ENCODE assay signal across 8 cellular contexts in genomic region chr16:69424935-69425784, GRCh38. TPM values are rescaled to one million over a fixed set of nuclear protein-coding genes. Genes with fewer than 3 reads are reported as not detected.
A peak's percentile ranks its signal among the peaks of the same experiment; 100 is the strongest.
DNase-seq lines count a peak whose midpoint lies in the region; ATAC-seq and TF ChIP-seq lines count a peak whose summit lies in the region.

No MANE protein-coding gene starts in this region.

- TF ChIP-seq POLR2A in suprapubic skin (IDR thresholded peaks at IDR 0.05), result no peak

- no peak for TF ChIP-seq EP300 in suprapubic skin (IDR thresholded peaks at IDR 0.05)

- H3K27me3 ChIP-seq in AG04450 (ENCODE audit: control insufficient read depth, insufficient read depth, low read length) (no peaks in the 10 kb centered on the region), suprapubic skin (no peaks in the 10 kb centered on the region)

- H3K36me3 ChIP-seq in HEK293 (ENCODE audit: control insufficient read depth in 2 of 2, insufficient read depth in 1 of 2, low read length in 2 of 2) (peaks cover 27 to 36% of the 10 kb centered on the region in 2 experiments; a peak in 2 of 3 replicates), suprapubic skin (peaks cover 23% of the 10 kb centered on the region)

- CTCF ChIA-PET in AG04450 (lab: Charles Lee), result interaction anchor here (0.9 to 1.6 kb wide), 4 partner anchors 26 to 29 kb away, joined by 3 to 4 read pairs (median 4); no protein-coding TSS in a partner anchor
- CTCF ChIA-PET in HEK293 (lab: Yijun Ruan, JAX), result interaction anchor here (1.2 to 1.3 kb wide), 2 partner anchors 21 to 26 kb away, joined by 3 to 4 read pairs; no protein-coding TSS in a partner anchor

- peak overlapping the region; percentile 92 for H3K4me3 Mint-ChIP-seq in activated T-helper 1 cell treated with anti-CD3 and anti-CD28 coated beads, Interleukin-12 subunit alpha, Interleukin-12 subunit beta, Interleukin-2, Interleukin-4 antibody, amounts not matched to agents 30 ng/mL and 10 ng/mL and 1 ng/mL, durations not matched to agents 14 hours and 24 hours and 36 hours

- DNase-seq in AG04450 (ENCODE audit: low read depth, low spot score) (no peak), iris pigment epithelial cell (ENCODE audit: low read depth) (peak; percentile 11), suprapubic skin (ENCODE audit: low spot score in 2 of 2) (no peak), iPS-NIHi7 (ENCODE audit: extremely low spot score) (no peak), NCI-H1417 treated with DMSO at 0.1 percent for 48 hours (lab: John Stamatoyannopoulos, UW) (no peak)
- no peak for DNase-seq in activated T-helper 1 cell treated with anti-CD3 and anti-CD28 coated beads, Interleukin-12 subunit alpha, Interleukin-12 subunit beta, Interleukin-2, Interleukin-4 antibody, amounts not matched to agents 30 ng/mL and 10 ng/mL and 1 ng/mL, durations not matched to agents 14 hours and 24 hours and 36 hours (ENCODE audit: low spot score)

- H3K27me3 Mint-ChIP-seq in activated T-helper 1 cell treated with anti-CD3 and anti-CD28 coated beads, Interleukin-12 subunit alpha, Interleukin-12 subunit beta, Interleukin-2, Interleukin-4 antibody, amounts not matched to agents 30 ng/mL and 10 ng/mL and 1 ng/mL, durations not matched to agents 14 hours and 24 hours and 36 hours (ENCODE audit: insufficient read depth), result no peaks in the 10 kb centered on the region

- POLR2A ChIA-PET in AG04450 (lab: Yijun Ruan, JAX) (interaction anchor here (0.5 to 1.1 kb wide), 3 partner anchors 15 to 26 kb away, joined by 3 read pairs; no protein-coding TSS in a partner anchor), HEK293 (lab: Yijun Ruan, JAX) (interaction anchor here (0.6 to 1.9 kb wide), 7 partner anchors 10 to 330 kb away, joined by 3 to 5 read pairs (median 4); partner anchors contain the start of gene NOB1)

- peaks cover 19% of the 10 kb centered on the region for H3K9me3 Mint-ChIP-seq in activated T-helper 1 cell treated with anti-CD3 and anti-CD28 coated beads, Interleukin-12 subunit alpha, Interleukin-12 subunit beta, Interleukin-2, Interleukin-4 antibody, amounts not matched to agents 30 ng/mL and 10 ng/mL and 1 ng/mL, durations not matched to agents 14 hours and 24 hours and 36 hours

- H3K9me3 ChIP-seq in AG04450 (ENCODE audit: control insufficient read depth, insufficient read depth, low read length) (no peaks in the 10 kb centered on the region; the same call in none of the 2 replicates), HEK293 (ENCODE audit: control insufficient read depth, insufficient read depth, low read depth, low read length) (no peaks in the 10 kb centered on the region), suprapubic skin (no peaks in the 10 kb centered on the region)

- 11% methylated on average over 11 of the region's 11 CpGs for WGBS in suprapubic skin

- H3K27ac Mint-ChIP-seq in activated T-helper 1 cell treated with anti-CD3 and anti-CD28 coated beads, Interleukin-12 subunit alpha, Interleukin-12 subunit beta, Interleukin-2, Interleukin-4 antibody, amounts not matched to agents 30 ng/mL and 10 ng/mL and 1 ng/mL, durations not matched to agents 14 hours and 24 hours and 36 hours, result peak overlapping the region; percentile 90

- peaks cover 33% of the 10 kb centered on the region for H3K36me3 Mint-ChIP-seq in activated T-helper 1 cell treated with anti-CD3 and anti-CD28 coated beads, Interleukin-12 subunit alpha, Interleukin-12 subunit beta, Interleukin-2, Interleukin-4 antibody, amounts not matched to agents 30 ng/mL and 10 ng/mL and 1 ng/mL, durations not matched to agents 14 hours and 24 hours and 36 hours (ENCODE audit: low read depth)

- peak overlapping the region; percentile 70 for H3K27ac ChIP-seq in AG04450 (ENCODE audit: low read depth, low read length)
- peak overlapping the region; percentile 89 for H3K27ac ChIP-seq in HEK293 (ENCODE audit: extremely low read depth, low read depth, low read length)
- H3K27ac ChIP-seq in suprapubic skin, result peak overlapping the region; percentile 83

- TF ChIP-seq CTCF in AG04450 (IDR thresholded peaks at IDR 0.05; ENCODE audit: low read depth, low read length) (no peak), HEK293 (tag by site-specific recombination; IDR thresholded peaks at IDR 0.05) (no peak), suprapubic skin (IDR thresholded peaks at IDR 0.05) (no peak)

- intact Hi-C loops in activated T-helper 1 cell treated with anti-CD3 and anti-CD28 coated beads, Interleukin-12 subunit alpha, Interleukin-12 subunit beta, Interleukin-2, Interleukin-4 antibody, amounts not matched to agents 30 ng/mL and 10 ng/mL and 1 ng/mL, durations not matched to agents 14 hours and 24 hours and 36 hours (cut with micrococcal nuclease), result loop anchor here (1.0 to 2.0 kb wide), 8 partner anchors 13 to 139 kb away; partner anchors contain the start of gene PDF

- H3K4me3 ChIP-seq in AG04450 (ENCODE audit: low read depth, low read length) (peak overlapping the region; percentile 97), HEK293 (ENCODE audit: low read depth, low read length) (peak overlapping the region; percentile 72), suprapubic skin (peak overlapping the region; percentile 64)

- peaks cover 34% of the 10 kb centered on the region for H3K4me1 Mint-ChIP-seq in activated T-helper 1 cell treated with anti-CD3 and anti-CD28 coated beads, Interleukin-12 subunit alpha, Interleukin-12 subunit beta, Interleukin-2, Interleukin-4 antibody, amounts not matched to agents 30 ng/mL and 10 ng/mL and 1 ng/mL, durations not matched to agents 14 hours and 24 hours and 36 hours (ENCODE audit: low read depth)

- H3K4me1 ChIP-seq in HEK293 (ENCODE audit: control insufficient read depth, insufficient read depth, low read length) (no peaks in the 10 kb centered on the region), suprapubic skin (peaks cover 12% of the 10 kb centered on the region)

- ATAC-seq in GM19463 (IDR thresholded peaks at IDR 0.05; ENCODE audit: unreplicated experiment), result no peak

TF ChIP-seq in HEK293, 187 proteins besides CTCF, POLR2A, EP300 and RAD21 (continues in another document):
- TF ChIP-seq ZNF157 (tag by site-specific recombination; IDR thresholded peaks at IDR 0.05) (no peak), WT1 (tag by site-specific recombination; IDR thresholded peaks at IDR 0.05) (no peak), ZNF830 (tag by site-specific recombination; IDR thresholded peaks at IDR 0.05; ENCODE audit: low read depth) (no peak), ZNF391 (tag by site-specific recombination; IDR thresholded peaks at IDR 0.05; ENCODE audit: borderline replicate concordance, low read depth) (no peak), ZNF510 (tag by site-specific recombination; IDR thresholded peaks at IDR 0.05; ENCODE audit: insufficient replicate concordance) (no peak), ZNF571 (tag by site-specific recombination; IDR thresholded peaks at IDR 0.05) (no peak), ZNF398 (tag by site-specific recombination; IDR thresholded peaks at IDR 0.05) (peak; percentile 7; the same call in 1 of the 2 replicates), ZNF664 (tag by site-specific recombination; IDR thresholded peaks at IDR 0.05) (no peak), ZNF362 (tag by site-specific recombination; IDR thresholded peaks at IDR 0.05) (no peak)

RNA-seq across cellular contexts. Expression of gene CYB5B, which starts 0.7 kb away (rescaled TPM):
- 148 and 155 TPM in 2 replicates for polyA plus RNA-seq in AG04450 (2011; rRNA removed)
- 83.9 and 91.5 TPM in 2 replicates for polyA minus RNA-seq in AG04450 (2011; rRNA and poly(A)+ RNA removed)
- total RNA-seq in activated T-helper 1 cell treated with anti-CD3 and anti-CD28 coated beads, Interleukin-12 subunit alpha, Interleukin-12 subunit beta, Interleukin-2, Interleukin-4 antibody, amounts not matched to agents 30 ng/mL and 10 ng/mL and 1 ng/mL, durations not matched to agents 14 hours and 24 hours and 36 hours, result 157 and 166 TPM in 2 replicates
- total RNA-seq in suprapubic skin, result 10 to 100 TPM; 33.2 to 69.1 (median 50.1) TPM

RNA-seq across cellular contexts. Expression of gene TERF2, which starts 39.4 kb away (rescaled TPM):
- polyA plus RNA-seq in AG04450 (2011; rRNA removed), result 17.8 and 19.5 TPM in 2 replicates
- 20.1 and 23.2 TPM in 2 replicates for polyA minus RNA-seq in AG04450 (2011; rRNA and poly(A)+ RNA removed)
- total RNA-seq in activated T-helper 1 cell treated with anti-CD3 and anti-CD28 coated beads, Interleukin-12 subunit alpha, Interleukin-12 subunit beta, Interleukin-2, Interleukin-4 antibody, amounts not matched to agents 30 ng/mL and 10 ng/mL and 1 ng/mL, durations not matched to agents 14 hours and 24 hours and 36 hours, result 59.4 and 67.0 TPM in 2 replicates
- 10 to 100 TPM; 16.9 to 25.4 (median 19.3) TPM for total RNA-seq in suprapubic skin
